Comparison of ENCODE assay signal across 1 cellular context in the genomic region with DNA sequence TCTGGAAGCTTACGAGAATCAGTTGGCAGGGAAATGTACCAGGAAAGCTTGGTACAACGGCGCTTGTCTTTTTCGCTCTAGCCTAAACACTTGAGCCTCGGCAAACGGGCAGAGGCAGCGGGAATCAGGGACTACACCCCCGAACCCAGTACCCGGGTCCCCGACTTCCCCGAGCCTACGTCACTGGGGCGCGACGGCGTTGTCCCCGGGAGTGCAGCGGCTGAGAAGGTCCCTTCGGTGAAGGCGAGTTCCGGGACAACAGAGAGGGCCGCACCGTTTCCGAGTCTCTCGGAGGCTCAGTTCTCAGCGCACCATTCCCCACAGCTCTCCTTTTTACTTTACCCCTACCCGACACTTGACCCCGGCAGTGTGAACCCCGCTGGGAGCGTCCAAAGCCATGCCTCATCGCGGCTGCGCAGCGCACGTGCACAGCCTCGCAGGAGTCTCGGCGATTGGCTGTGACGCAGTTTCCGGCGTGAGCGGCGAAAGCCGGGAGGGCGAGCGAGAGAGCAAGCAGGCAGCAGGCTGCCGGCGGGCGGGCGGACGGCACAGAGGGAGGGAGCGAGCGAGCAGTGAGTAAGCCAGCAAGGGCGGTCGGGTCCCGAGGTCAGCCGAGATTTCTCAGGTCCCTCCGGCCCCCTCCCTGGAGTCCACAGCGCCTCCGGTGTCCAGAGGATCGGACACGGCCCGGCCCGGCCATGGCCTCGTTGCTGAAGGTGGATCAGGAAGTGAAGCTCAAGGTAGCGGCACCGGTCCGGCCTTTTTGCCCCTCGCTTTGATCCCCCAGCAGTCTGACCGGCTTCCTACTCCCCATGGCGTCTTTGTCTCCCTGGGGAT.
TF ChIP-seq lines count a peak whose summit lies in the region.

A gene with protein sequence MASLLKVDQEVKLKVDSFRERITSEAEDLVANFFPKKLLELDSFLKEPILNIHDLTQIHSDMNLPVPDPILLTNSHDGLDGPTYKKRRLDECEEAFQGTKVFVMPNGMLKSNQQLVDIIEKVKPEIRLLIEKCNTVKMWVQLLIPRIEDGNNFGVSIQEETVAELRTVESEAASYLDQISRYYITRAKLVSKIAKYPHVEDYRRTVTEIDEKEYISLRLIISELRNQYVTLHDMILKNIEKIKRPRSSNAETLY (plus strand): TSS at position 464 of the 837 bp plus-strand sequence. CDS start 235 bp downstream, at position 699.

TF ChIP-seq in HepG2, 621 proteins besides CTCF, POLR2A, EP300 and RAD21 (continues in another document):
- TF ChIP-seq, protein P1, sequence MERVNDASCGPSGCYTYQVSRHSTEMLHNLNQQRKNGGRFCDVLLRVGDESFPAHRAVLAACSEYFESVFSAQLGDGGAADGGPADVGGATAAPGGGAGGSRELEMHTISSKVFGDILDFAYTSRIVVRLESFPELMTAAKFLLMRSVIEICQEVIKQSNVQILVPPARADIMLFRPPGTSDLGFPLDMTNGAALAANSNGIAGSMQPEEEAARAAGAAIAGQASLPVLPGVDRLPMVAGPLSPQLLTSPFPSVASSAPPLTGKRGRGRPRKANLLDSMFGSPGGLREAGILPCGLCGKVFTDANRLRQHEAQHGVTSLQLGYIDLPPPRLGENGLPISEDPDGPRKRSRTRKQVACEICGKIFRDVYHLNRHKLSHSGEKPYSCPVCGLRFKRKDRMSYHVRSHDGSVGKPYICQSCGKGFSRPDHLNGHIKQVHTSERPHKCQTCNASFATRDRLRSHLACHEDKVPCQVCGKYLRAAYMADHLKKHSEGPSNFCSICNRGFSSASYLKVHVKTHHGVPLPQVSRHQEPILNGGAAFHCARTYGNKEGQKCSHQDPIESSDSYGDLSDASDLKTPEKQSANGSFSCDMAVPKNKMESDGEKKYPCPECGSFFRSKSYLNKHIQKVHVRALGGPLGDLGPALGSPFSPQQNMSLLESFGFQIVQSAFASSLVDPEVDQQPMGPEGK (CRISPR knock-in tag; IDR thresholded peaks at IDR 0.05), result peak; percentile 73; the same call in 1 of the 2 replicates
- TF ChIP-seq ZNF350 (CRISPR knock-in tag; IDR thresholded peaks at IDR 0.05; ENCODE audit: borderline replicate concordance, low read depth) (peak; percentile 96; the same call in 1 of the 2 replicates), ZNF839 (CRISPR knock-in tag; IDR thresholded peaks at IDR 0.05; ENCODE audit: borderline replicate concordance) (peak; percentile 89), CREBL2 (CRISPR knock-in tag; IDR thresholded peaks at IDR 0.05; ENCODE audit: borderline replicate concordance) (peak; percentile 90; the same call in 1 of the 2 replicates), ZNF253 (CRISPR knock-in tag; IDR thresholded peaks at IDR 0.05; ENCODE audit: borderline replicate concordance) (no peak; the same call in 1 of the 2 replicates), REXO4 (CRISPR knock-in tag; IDR thresholded peaks at IDR 0.05; ENCODE audit: borderline replicate concordance) (no peak), ATF6 (CRISPR knock-in tag; conservative IDR thresholded peaks at IDR 0.05) (peak; percentile 34; the same call in 1 of the 2 replicates), FOXA1 (IDR thresholded peaks at IDR 0.05) (no peak), FOXA1 (CRISPR knock-in tag; IDR thresholded peaks at IDR 0.05) (peak; percentile 69), KDM3A (CRISPR knock-in tag; IDR thresholded peaks at IDR 0.05; ENCODE audit: low read depth) (peak; percentile 96), ZNF546 (CRISPR knock-in tag; conservative IDR thresholded peaks at IDR 0.05) (peak; percentile 81), TIGD3 (CRISPR knock-in tag; IDR thresholded peaks at IDR 0.05; ENCODE audit: borderline replicate concordance) (peak; percentile 97; the same call in 1 of the 2 replicates), ZBTB7B (CRISPR knock-in tag; IDR thresholded peaks at IDR 0.05) (peak; percentile 86), ZNF652 (CRISPR knock-in tag; IDR thresholded peaks at IDR 0.05; ENCODE audit: borderline replicate concordance, low read depth) (peak; percentile 55; the same call in 1 of the 2 replicates), ZXDC (CRISPR knock-in tag; IDR thresholded peaks at IDR 0.05) (peak; percentile 20), AHR (CRISPR knock-in tag; IDR thresholded peaks at IDR 0.05) (peak; percentile 91; the same call in 1 of the 2 replicates), ZSCAN22 (CRISPR knock-in tag; IDR thresholded peaks at IDR 0.05) (0 out of 2 replicates have a peak, but pooled peaks have one; percentile 64), MNT (IDR thresholded peaks at IDR 0.05) (peak; percentile 95), HDAC1 (CRISPR knock-in tag; IDR thresholded peaks at IDR 0.05) (peak; percentile 100), JUND (CRISPR knock-in tag; IDR thresholded peaks at IDR 0.05) (peak; percentile 64; the same call in 1 of the 2 replicates), MBNL3 (CRISPR knock-in tag; conservative IDR thresholded peaks at IDR 0.05) (no peak), RORA (CRISPR knock-in tag; IDR thresholded peaks at IDR 0.05) (no peak), PHF8 (CRISPR knock-in tag; IDR thresholded peaks at IDR 0.05) (peak; percentile 97), IKZF1 (IDR thresholded peaks at IDR 0.05) (no peak), ZSCAN29 (CRISPR knock-in tag; conservative IDR thresholded peaks at IDR 0.05) (peak; percentile 72), GFI1 (CRISPR knock-in tag; IDR thresholded peaks at IDR 0.05; ENCODE audit: borderline replicate concordance) (peak; percentile 90), ZNF501 (CRISPR knock-in tag; IDR thresholded peaks at IDR 0.05) (peak; percentile 99), BHLHE40 (IDR thresholded peaks at IDR 0.05; ENCODE audit: low read length) (peak; percentile 100), ZEB1 (IDR thresholded peaks at IDR 0.05; ENCODE audit: insufficient replicate concordance, low read depth) (no peak), ZNF367 (CRISPR knock-in tag; IDR thresholded peaks at IDR 0.05; ENCODE audit: borderline replicate concordance) (peak; percentile 33; the same call in 1 of the 2 replicates), CC2D1A (CRISPR knock-in tag; IDR thresholded peaks at IDR 0.05) (no peak), AFF4 (CRISPR knock-in tag; IDR thresholded peaks at IDR 0.05) (no peak), ISX (CRISPR knock-in tag; conservative IDR thresholded peaks at IDR 0.05) (peak; percentile 87; the same call in 1 of the 2 replicates)
- TF ChIP-seq, protein P2, sequence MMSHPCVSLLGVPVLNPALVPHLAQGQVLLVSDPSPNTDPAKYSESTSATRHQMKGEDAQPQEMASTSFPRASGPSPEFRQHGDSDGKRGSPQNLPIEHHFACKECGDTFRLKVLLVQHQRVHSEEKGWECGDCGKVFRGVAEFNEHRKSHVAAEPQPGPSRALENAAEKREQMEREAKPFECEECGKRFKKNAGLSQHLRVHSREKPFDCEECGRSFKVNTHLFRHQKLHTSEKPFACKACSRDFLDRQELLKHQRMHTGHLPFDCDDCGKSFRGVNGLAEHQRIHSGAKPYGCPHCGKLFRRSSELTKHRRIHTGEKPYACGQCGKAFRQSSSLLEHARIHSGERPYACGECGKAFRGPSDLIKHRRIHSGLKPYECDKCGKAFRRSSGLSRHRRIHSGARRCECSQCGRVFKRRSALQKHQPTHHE (CRISPR knock-in tag; IDR thresholded peaks at IDR 0.05; ENCODE audit: borderline replicate concordance), result peak; percentile 84
- TF ChIP-seq, protein P3, sequence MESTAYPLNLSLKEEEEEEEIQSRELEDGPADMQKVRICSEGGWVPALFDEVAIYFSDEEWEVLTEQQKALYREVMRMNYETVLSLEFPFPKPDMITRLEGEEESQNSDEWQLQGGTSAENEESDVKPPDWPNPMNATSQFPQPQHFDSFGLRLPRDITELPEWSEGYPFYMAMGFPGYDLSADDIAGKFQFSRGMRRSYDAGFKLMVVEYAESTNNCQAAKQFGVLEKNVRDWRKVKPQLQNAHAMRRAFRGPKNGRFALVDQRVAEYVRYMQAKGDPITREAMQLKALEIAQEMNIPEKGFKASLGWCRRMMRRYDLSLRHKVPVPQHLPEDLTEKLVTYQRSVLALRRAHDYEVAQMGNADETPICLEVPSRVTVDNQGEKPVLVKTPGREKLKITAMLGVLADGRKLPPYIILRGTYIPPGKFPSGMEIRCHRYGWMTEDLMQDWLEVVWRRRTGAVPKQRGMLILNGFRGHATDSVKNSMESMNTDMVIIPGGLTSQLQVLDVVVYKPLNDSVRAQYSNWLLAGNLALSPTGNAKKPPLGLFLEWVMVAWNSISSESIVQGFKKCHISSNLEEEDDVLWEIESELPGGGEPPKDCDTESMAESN (CRISPR knock-in tag; conservative IDR thresholded peaks at IDR 0.05), result peak; percentile 87; the same call in 1 of the 2 replicates
- TF ChIP-seq, protein P4, sequence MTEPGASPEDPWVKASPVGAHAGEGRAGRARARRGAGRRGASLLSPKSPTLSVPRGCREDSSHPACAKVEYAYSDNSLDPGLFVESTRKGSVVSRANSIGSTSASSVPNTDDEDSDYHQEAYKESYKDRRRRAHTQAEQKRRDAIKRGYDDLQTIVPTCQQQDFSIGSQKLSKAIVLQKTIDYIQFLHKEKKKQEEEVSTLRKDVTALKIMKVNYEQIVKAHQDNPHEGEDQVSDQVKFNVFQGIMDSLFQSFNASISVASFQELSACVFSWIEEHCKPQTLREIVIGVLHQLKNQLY (CRISPR knock-in tag; IDR thresholded peaks at IDR 0.05), result peak; percentile 84
